Comparison of ENCODE assay signal across 8 cellular contexts in the genomic region with DNA sequence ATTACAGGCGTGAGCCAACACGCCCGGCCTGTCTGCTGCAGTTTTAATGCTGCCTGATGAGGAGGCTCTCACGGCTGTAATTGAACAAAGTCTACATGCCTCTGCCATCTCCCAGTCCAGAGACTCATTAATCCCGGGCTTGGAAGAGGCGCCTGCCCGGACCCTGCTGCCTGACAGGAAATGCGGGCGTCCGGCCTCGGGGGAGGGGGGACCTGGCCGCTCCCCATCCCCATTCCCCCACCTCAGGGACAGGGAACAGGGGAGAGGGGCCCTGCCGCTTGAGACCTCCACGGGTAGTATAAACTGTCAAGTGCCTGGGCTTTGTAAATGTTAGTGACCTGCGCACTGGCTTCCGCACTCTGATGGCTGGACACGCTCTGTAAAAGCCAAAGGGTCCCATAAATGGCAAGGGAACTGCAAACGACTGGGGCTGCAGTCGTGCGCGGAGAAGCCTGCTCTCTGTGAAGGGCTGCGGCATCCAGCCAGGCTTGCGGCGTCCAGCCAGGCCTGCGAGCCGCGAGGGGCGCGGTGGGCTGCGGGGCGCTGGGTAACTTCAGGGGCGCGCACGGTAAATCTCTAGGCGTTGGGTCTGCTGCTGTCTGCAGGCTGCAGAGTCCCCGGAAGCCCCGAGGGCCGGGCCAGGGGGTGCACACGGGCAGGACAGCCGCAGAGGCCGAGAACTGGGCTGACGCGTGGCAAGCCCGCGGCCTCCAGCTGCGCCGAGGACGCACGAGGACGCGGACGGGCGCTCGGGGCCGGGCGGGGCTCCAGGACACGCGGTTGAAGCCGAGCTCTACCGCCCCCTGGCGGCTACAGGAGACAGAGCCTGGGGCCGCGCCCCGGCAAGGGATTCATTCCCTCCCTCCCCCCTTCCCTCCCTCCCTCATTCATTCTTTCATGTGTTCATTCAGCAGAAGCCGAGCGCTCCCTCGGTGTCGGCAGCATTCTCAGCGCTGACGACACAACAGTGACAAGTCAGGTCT.
A peak's percentile ranks its signal among the peaks of the same experiment; 100 is the strongest.
DNase-seq lines count a peak whose midpoint lies in the region; ATAC-seq and TF ChIP-seq lines count a peak whose summit lies in the region.
"Not testable (repeated sequence)": the region's sequence is repeated elsewhere in the genome, so short reads cannot be mapped to it uniquely, and the experiment has no call there.

No MANE protein-coding gene starts in this region.

- H3K36me3 Mint-ChIP-seq in WTC11: peaks cover 39% of the 10 kb centered on the region
- H3K36me3 Mint-ChIP-seq in central memory CD8-positive, alpha-beta T cell (ENCODE audit: insufficient read depth); natural killer cell: not testable (repeated sequence)

- not testable (repeated sequence) for DNase-seq in WTC11 (ENCODE audit: low spot score); central memory CD8-positive, alpha-beta T cell (ENCODE audit: low spot score in 2 of 2); natural killer cell; upper lobe of left lung

- H3K27me3 Mint-ChIP-seq in WTC11 (ENCODE audit: low read depth); central memory CD8-positive, alpha-beta T cell; natural killer cell (ENCODE audit: low read depth in 2 of 2): not testable (repeated sequence)

- H3K4me3 Mint-ChIP-seq in WTC11; central memory CD8-positive, alpha-beta T cell; natural killer cell: not testable (repeated sequence)

- peak; percentile 63 for ATAC-seq in GM21529 (IDR thresholded peaks at IDR 0.05; ENCODE audit: unreplicated experiment)
- peak; percentile 59 for ATAC-seq in HG03280 (IDR thresholded peaks at IDR 0.05; ENCODE audit: unreplicated experiment)
- ATAC-seq in WTC11: peak; percentile 86
- peak; percentile 85 for ATAC-seq in central memory CD8-positive, alpha-beta T cell (replicated peaks; ENCODE audit: extremely low read depth, poor library complexity, severe bottlenecking)
- ATAC-seq in natural killer cell: peak; percentile 80 to 99 (median 93)
- ATAC-seq in upper lobe of left lung (ENCODE audit: low FRiP score in 2 of 2): peak; percentile 74 to 91

- intact Hi-C loops in natural killer cell (cut with micrococcal nuclease): not testable (repeated sequence)

- WGBS in upper lobe of left lung, 2 donors: 28 to 92% methylated on average over 2 to 14 of the region's 70 CpGs

- H3K4me1 Mint-ChIP-seq in WTC11; central memory CD8-positive, alpha-beta T cell; natural killer cell: not testable (repeated sequence)

- not testable (repeated sequence) for TF ChIP-seq CTCF in WTC11 (IDR thresholded peaks at IDR 0.05); natural killer cell (IDR thresholded peaks at IDR 0.05); upper lobe of left lung (IDR thresholded peaks at IDR 0.05)

- not testable (repeated sequence) for TF ChIP-seq EP300 in upper lobe of left lung (IDR thresholded peaks at IDR 0.05)

- H3K36me3 ChIP-seq in ES-I3 (ENCODE audit: insufficient read depth, low read length); iPS-18a (ENCODE audit: control insufficient read depth, low read depth, low read length); upper lobe of left lung: not testable (repeated sequence)

- POLR2A ChIA-PET in WTC11 (lab: Charles Lee): not testable (repeated sequence)

- not testable (repeated sequence) for H3K27me3 ChIP-seq in iPS-18a (ENCODE audit: control insufficient read depth, insufficient read depth, low read length); upper lobe of left lung

- not testable (repeated sequence) for H3K27ac ChIP-seq in iPS-18a (ENCODE audit: low read length); upper lobe of left lung

- H3K9ac ChIP-seq in ES-I3 (ENCODE audit: low read depth, low read length): peak overlapping the region; percentile 30; the same call in 1 of the 2 replicates
- H3K9ac ChIP-seq in iPS-18a (ENCODE audit: low read length): not testable (repeated sequence)

- H3K4me3 ChIP-seq in iPS-18a (ENCODE audit: low read length): peak overlapping the region; percentile 17
- not testable (repeated sequence) for H3K4me3 ChIP-seq in upper lobe of left lung

- H3K27ac Mint-ChIP-seq in WTC11; central memory CD8-positive, alpha-beta T cell (ENCODE audit: low read depth); natural killer cell: not testable (repeated sequence)

- peaks cover 15% of the 10 kb centered on the region for H3K9me3 Mint-ChIP-seq in WTC11
- not testable (repeated sequence) for H3K9me3 Mint-ChIP-seq in central memory CD8-positive, alpha-beta T cell; natural killer cell

- not testable (repeated sequence) for H3K9me3 ChIP-seq in ES-I3 (ENCODE audit: control insufficient read depth, insufficient read depth, low read length); iPS-18a (ENCODE audit: control insufficient read depth, low read depth, low read length); upper lobe of left lung

- CTCF ChIA-PET in WTC11 (lab: Charles Lee): not testable (repeated sequence)

- not testable (repeated sequence) for H3K4me1 ChIP-seq in ES-I3 (ENCODE audit: insufficient read depth, low read length); iPS-18a (ENCODE audit: control insufficient read depth, low read depth, low read length); upper lobe of left lung

- not testable (repeated sequence) for TF ChIP-seq POLR2A in upper lobe of left lung (IDR thresholded peaks at IDR 0.05)
